20 cellular contexts compared by ENCODE assay signal in genomic region chr7:35032166-35032565, GRCh38. TPM values are rescaled to one million over a fixed set of nuclear protein-coding genes. Genes with fewer than 3 reads are reported as not detected.
DNase-seq lines count a peak whose midpoint lies in the region; TF ChIP-seq lines count a peak whose summit lies in the region.
"Had no signal": no experiment of that assay in that cellular context is flagged by ENCODE, and none has a peak within 500 bp of the region (broad histone marks: within the 10 kb centered on the region; RNA-seq: fewer than 3 reads in every experiment).

No MANE protein-coding gene starts in this region.

- in situ Hi-C loops in HAP-1 (cut with MboI; ENCODE audit: low sequenced_read_pairs), result loop anchor here (25.0 kb wide), 1 partner anchor 370 kb away; the partner anchor contains the start of gene NPSR1

- H3K27me3 ChIP-seq in prostate gland (replicated peaks; ENCODE audit: insufficient read depth) (no peaks in the 10 kb centered on the region), HAP-1 (ENCODE audit: low read depth) (no peaks in the 10 kb centered on the region)
- H3K27me3 ChIP-seq: SJSA1 had no signal

- DNase-seq in NCI-H345 treated with DMSO at 0.1 percent for 48 hours (lab: John Stamatoyannopoulos, UW; ENCODE audit: unreplicated experiment), result peak; percentile 6
- no peak for DNase-seq in NCI-H345 (lab: John Stamatoyannopoulos, UW)
- peak; percentile 24 for DNase-seq in HT1080 (ENCODE audit: low read depth)
- peak; percentile 12 for DNase-seq in amniotic epithelial cell (ENCODE audit: low read depth)
- peak; percentile 17 for DNase-seq in iris pigment epithelial cell (ENCODE audit: low read depth)
- no peak for DNase-seq in prostate gland (ENCODE audit: low spot score)
- no peak for DNase-seq in HAP-1 (ENCODE audit: low spot score in 2 of 2)
- DNase-seq in NCI-H526 treated with DMSO at 0.1 percent for 48 hours (lab: John Stamatoyannopoulos, UW), result no peak
- DNase-seq: Calu3; CD8-positive, alpha-beta memory T cell; DMS153; GDM1; NCI-H187 treated with DMSO at 0.1 percent for 48 hours; NCI-H226; NCI-H524 treated with DMSO at 0.1 percent for 48 hours; NK-92 treated with Interleukin-12 subunit alpha and Interleukin-12 subunit beta, amount 100 ng/mL, for 24 hours; T1000 had no signal

- 22% methylated on average over 1 of the region's 1 CpG for WGBS in prostate gland

- no peak overlapping the region for H3K27ac ChIP-seq in prostate gland
- H3K27ac ChIP-seq: C4-2B, KMS-11, SJSA1 had no signal

- H3K9me3 ChIP-seq in prostate gland (no peaks in the 10 kb centered on the region), HAP-1 (no peaks in the 10 kb centered on the region)
- H3K9me3 ChIP-seq: SJSA1 had no signal

- no peak for TF ChIP-seq POLR2A in prostate gland (IDR thresholded peaks at IDR 0.05)

- H3K4me1 ChIP-seq in prostate gland (replicated peaks) (no peaks in the 10 kb centered on the region), HAP-1 (peaks cover 9% of the 10 kb centered on the region)

- no peak overlapping the region for H3K4me3 ChIP-seq in prostate gland
- H3K4me3 ChIP-seq in HAP-1, result no peak overlapping the region
- H3K4me3 ChIP-seq: SJSA1 had no signal

- intact Hi-C loops in prostate gland (cut with DNase I), result loop anchor here (10.0 kb wide), 1 partner anchor 937 kb away; no protein-coding TSS in a partner anchor

- TF ChIP-seq CTCF in prostate gland (IDR thresholded peaks at IDR 0.05), result no peak

- H3K36me3 ChIP-seq in prostate gland (no peaks in the 10 kb centered on the region), HAP-1 (replicated peaks) (no peaks in the 10 kb centered on the region)
- H3K36me3 ChIP-seq: SJSA1 had no signal

RNA-seq across cellular contexts. Expression of gene DPY19L1, which starts 5.1 kb away (rescaled TPM):
- 47.8 and 58.3 TPM in 2 replicates for total RNA-seq in HT1080 (2014; rRNA removed; shearing (Covaris generic))
- polyA plus RNA-seq in HT1080 (2015; cell fraction: cytosol; rRNA removed), result 63.4 and 85.0 TPM in 2 replicates
- polyA plus RNA-seq in HT1080 (2015; cell fraction: nucleus; rRNA removed), result 67.7 and 80.4 TPM in 2 replicates
- 10 to 100 TPM in 1 of 2 donors, 1 to 10 TPM in 1; 9.0 to 48.5 TPM for total RNA-seq in prostate gland

Comparison
In these comparisons a context has a peak if more than half of its experiments do, and no peak if none do; other contexts are left out.
1. DNase-seq: peak in NCI-H345 treated with DMSO at 0.1 percent for 48 hours (single experiment), HT1080 (single experiment), amniotic epithelial cell (single experiment) and iris pigment epithelial cell (single experiment); none in NCI-H345 (single experiment), prostate gland (single experiment), HAP-1 (0 of 2) and NCI-H526 treated with DMSO at 0.1 percent for 48 hours (single experiment).